In genomic region chr4:184506527-184507121, GRCh38 we compare ENCODE assay signal across 9 cellular contexts. TPM values are rescaled to one million over a fixed set of nuclear protein-coding genes. Genes with fewer than 3 reads are reported as not detected.
A peak's percentile ranks its signal among the peaks of the same experiment; 100 is the strongest.
DNase-seq lines count a peak whose midpoint lies in the region; ATAC-seq and TF ChIP-seq lines count a peak whose summit lies in the region.
"Had no signal": no experiment of that assay in that cellular context is flagged by ENCODE, and none has a peak within 500 bp of the region (broad histone marks: within the 10 kb centered on the region; RNA-seq: fewer than 3 reads in every experiment).

No MANE protein-coding gene starts in this region.

- no peaks in the 10 kb centered on the region for H3K36me3 ChIP-seq in WERI-Rb-1
- H3K36me3 ChIP-seq in thyroid gland = no peaks in the 10 kb centered on the region

- H3K4me3 ChIP-seq in WERI-Rb-1 (ENCODE audit: low read depth, low read length) = no peak overlapping the region
- no peak overlapping the region for H3K4me3 ChIP-seq in thyroid gland (replicated peaks in 1 of 3)
- H3K4me3 ChIP-seq: PC-9 had no signal

- H3K9me3 ChIP-seq in WERI-Rb-1 (ENCODE audit: severe bottlenecking) (no peaks in the 10 kb centered on the region), thyroid gland (no peaks in the 10 kb centered on the region)

- intact Hi-C loops in thyroid gland (cut with DNase I) = no loop called here

- WGBS in thyroid gland, 2 donors = 84 to 88% methylated on average over 7 of the region's 7 CpGs

- H3K4me1 ChIP-seq in thyroid gland = no peaks in the 10 kb centered on the region

- H3K27me3 ChIP-seq in WERI-Rb-1 (ENCODE audit: insufficient read depth, low read depth, severe bottlenecking) = no peaks in the 10 kb centered on the region
- H3K27me3 ChIP-seq in layer of hippocampus (ENCODE audit: control insufficient read depth, insufficient read depth, low read length) = no peaks in the 10 kb centered on the region
- H3K27me3 ChIP-seq in thyroid gland = no peaks in the 10 kb centered on the region

- TF ChIP-seq CTCF in GM12872 (IDR thresholded peaks at IDR 0.05; ENCODE audit: insufficient read depth, low read depth, low read length) (peak; percentile 75), WERI-Rb-1 (IDR thresholded peaks at IDR 0.05; ENCODE audit: low read depth, low read length) (peak; percentile 46), thyroid gland (IDR thresholded peaks at IDR 0.05) (no peak)

- DNase-seq in WERI-Rb-1 (peak; percentile 20), DMS153 treated with DMSO at 0.1 percent for 48 hours (lab: John Stamatoyannopoulos, UW; ENCODE audit: unreplicated experiment) (no peak), thyroid gland (no peak), NCI-H2081 treated with DMSO at 0.1 percent for 48 hours (lab: John Stamatoyannopoulos, UW) (no peak)

- no peak for TF ChIP-seq POLR2A in thyroid gland (IDR thresholded peaks at IDR 0.05)

- H3K27ac ChIP-seq in WERI-Rb-1 (no peak overlapping the region), layer of hippocampus (ENCODE audit: low read depth, low read length) (peak overlapping the region; percentile 10), thyroid gland (no peak overlapping the region)
- H3K27ac ChIP-seq: PC-9 had no signal

- peak; percentile 98 for ATAC-seq in GM19468 (IDR thresholded peaks at IDR 0.05; ENCODE audit: extremely low read depth, unreplicated experiment)
- ATAC-seq in HG03432 (IDR thresholded peaks at IDR 0.05; ENCODE audit: unreplicated experiment) = peak; percentile 96

RNA-seq across cellular contexts. Expression of gene IRF2, which starts 32.3 kb away (rescaled TPM):
- total RNA-seq in thyroid gland = 10 to 100 TPM; 24.7 to 39.8 (median 34.5) TPM

Comparison
In these comparisons a context has a peak if more than half of its experiments do, and no peak if none do; other contexts are left out.
1. CTCF ChIP-seq: peak in GM12872 (single experiment) and WERI-Rb-1 (single experiment); none in thyroid gland (0 of 6).